In the genomic region with DNA sequence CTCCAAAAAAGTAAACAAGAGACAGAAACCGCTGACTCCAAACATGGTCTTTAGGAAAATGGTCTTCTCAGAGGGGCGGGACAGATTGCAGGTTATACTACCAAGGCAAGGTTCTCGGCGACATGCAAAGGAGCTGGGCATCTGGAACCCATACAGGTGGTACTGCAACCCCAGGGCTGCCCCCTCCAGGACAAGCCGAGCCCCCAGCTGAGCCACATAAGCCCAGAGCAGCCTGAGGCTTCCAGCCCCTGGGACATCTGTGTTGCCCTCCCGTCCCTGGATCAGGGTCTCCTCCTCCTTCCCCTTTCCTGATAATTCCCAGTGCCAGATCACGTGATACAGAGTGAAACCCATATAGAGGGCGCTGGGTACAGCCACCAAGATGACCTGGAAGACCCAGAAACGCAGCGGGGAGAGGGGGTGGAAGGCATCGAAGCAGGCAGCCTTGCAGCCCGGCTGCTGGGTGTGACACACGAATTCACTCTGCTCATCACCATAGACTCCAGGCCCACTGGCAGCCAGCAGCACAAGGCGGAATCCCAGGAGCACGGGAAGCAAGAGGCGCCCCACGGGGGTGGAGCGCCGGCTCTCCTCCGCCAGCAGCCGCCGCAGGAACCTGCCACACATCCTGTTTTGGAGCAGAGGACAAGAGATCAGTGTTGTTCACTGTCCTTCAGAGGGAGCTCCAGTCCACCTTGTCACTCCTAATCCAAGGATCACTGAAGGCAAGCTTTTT, we compare ENCODE assay signal across 1 cellular context.
TF ChIP-seq lines count a peak whose summit lies in the region.

A gene with protein sequence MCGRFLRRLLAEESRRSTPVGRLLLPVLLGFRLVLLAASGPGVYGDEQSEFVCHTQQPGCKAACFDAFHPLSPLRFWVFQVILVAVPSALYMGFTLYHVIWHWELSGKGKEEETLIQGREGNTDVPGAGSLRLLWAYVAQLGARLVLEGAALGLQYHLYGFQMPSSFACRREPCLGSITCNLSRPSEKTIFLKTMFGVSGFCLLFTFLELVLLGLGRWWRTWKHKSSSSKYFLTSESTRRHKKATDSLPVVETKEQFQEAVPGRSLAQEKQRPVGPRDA (minus strand): TSS at position 627 of the 736 bp plus-strand sequence. CDS start 0 bp downstream, at position 627.

TF ChIP-seq in K562, 482 proteins besides CTCF, POLR2A, EP300 and RAD21 (continued from another document and continues in another):
- no peak for TF ChIP-seq NR0B1 (IDR thresholded peaks at IDR 0.05; ENCODE audit: partially characterized antibody)
- no peak for TF ChIP-seq HNRNPH1 (optimal IDR thresholded peaks at IDR 0.05; ENCODE audit: low read depth, low read length)
- no peak for TF ChIP-seq CLOCK (CRISPR knock-in tag; IDR thresholded peaks at IDR 0.05; ENCODE audit: borderline replicate concordance)
- no peak for TF ChIP-seq BCL6 (CRISPR knock-in tag; IDR thresholded peaks at IDR 0.05)
- peak; percentile 41; the same call in 1 of the 2 replicates for TF ChIP-seq ATF7 (IDR thresholded peaks at IDR 0.05)
- peak; percentile 77; the same call in 1 of the 2 replicates for TF ChIP-seq THAP7 (CRISPR knock-in tag; IDR thresholded peaks at IDR 0.05)
- no peak for TF ChIP-seq TAF9B (IDR thresholded peaks at IDR 0.05; ENCODE audit: partially characterized antibody)
- TF ChIP-seq NR2F6 (CRISPR knock-in tag; IDR thresholded peaks at IDR 0.05), result no peak
- peak; percentile 13; the same call in 1 of the 2 replicates for TF ChIP-seq MAFK (IDR thresholded peaks at IDR 0.05; ENCODE audit: low read length)
- TF ChIP-seq, protein P1, sequence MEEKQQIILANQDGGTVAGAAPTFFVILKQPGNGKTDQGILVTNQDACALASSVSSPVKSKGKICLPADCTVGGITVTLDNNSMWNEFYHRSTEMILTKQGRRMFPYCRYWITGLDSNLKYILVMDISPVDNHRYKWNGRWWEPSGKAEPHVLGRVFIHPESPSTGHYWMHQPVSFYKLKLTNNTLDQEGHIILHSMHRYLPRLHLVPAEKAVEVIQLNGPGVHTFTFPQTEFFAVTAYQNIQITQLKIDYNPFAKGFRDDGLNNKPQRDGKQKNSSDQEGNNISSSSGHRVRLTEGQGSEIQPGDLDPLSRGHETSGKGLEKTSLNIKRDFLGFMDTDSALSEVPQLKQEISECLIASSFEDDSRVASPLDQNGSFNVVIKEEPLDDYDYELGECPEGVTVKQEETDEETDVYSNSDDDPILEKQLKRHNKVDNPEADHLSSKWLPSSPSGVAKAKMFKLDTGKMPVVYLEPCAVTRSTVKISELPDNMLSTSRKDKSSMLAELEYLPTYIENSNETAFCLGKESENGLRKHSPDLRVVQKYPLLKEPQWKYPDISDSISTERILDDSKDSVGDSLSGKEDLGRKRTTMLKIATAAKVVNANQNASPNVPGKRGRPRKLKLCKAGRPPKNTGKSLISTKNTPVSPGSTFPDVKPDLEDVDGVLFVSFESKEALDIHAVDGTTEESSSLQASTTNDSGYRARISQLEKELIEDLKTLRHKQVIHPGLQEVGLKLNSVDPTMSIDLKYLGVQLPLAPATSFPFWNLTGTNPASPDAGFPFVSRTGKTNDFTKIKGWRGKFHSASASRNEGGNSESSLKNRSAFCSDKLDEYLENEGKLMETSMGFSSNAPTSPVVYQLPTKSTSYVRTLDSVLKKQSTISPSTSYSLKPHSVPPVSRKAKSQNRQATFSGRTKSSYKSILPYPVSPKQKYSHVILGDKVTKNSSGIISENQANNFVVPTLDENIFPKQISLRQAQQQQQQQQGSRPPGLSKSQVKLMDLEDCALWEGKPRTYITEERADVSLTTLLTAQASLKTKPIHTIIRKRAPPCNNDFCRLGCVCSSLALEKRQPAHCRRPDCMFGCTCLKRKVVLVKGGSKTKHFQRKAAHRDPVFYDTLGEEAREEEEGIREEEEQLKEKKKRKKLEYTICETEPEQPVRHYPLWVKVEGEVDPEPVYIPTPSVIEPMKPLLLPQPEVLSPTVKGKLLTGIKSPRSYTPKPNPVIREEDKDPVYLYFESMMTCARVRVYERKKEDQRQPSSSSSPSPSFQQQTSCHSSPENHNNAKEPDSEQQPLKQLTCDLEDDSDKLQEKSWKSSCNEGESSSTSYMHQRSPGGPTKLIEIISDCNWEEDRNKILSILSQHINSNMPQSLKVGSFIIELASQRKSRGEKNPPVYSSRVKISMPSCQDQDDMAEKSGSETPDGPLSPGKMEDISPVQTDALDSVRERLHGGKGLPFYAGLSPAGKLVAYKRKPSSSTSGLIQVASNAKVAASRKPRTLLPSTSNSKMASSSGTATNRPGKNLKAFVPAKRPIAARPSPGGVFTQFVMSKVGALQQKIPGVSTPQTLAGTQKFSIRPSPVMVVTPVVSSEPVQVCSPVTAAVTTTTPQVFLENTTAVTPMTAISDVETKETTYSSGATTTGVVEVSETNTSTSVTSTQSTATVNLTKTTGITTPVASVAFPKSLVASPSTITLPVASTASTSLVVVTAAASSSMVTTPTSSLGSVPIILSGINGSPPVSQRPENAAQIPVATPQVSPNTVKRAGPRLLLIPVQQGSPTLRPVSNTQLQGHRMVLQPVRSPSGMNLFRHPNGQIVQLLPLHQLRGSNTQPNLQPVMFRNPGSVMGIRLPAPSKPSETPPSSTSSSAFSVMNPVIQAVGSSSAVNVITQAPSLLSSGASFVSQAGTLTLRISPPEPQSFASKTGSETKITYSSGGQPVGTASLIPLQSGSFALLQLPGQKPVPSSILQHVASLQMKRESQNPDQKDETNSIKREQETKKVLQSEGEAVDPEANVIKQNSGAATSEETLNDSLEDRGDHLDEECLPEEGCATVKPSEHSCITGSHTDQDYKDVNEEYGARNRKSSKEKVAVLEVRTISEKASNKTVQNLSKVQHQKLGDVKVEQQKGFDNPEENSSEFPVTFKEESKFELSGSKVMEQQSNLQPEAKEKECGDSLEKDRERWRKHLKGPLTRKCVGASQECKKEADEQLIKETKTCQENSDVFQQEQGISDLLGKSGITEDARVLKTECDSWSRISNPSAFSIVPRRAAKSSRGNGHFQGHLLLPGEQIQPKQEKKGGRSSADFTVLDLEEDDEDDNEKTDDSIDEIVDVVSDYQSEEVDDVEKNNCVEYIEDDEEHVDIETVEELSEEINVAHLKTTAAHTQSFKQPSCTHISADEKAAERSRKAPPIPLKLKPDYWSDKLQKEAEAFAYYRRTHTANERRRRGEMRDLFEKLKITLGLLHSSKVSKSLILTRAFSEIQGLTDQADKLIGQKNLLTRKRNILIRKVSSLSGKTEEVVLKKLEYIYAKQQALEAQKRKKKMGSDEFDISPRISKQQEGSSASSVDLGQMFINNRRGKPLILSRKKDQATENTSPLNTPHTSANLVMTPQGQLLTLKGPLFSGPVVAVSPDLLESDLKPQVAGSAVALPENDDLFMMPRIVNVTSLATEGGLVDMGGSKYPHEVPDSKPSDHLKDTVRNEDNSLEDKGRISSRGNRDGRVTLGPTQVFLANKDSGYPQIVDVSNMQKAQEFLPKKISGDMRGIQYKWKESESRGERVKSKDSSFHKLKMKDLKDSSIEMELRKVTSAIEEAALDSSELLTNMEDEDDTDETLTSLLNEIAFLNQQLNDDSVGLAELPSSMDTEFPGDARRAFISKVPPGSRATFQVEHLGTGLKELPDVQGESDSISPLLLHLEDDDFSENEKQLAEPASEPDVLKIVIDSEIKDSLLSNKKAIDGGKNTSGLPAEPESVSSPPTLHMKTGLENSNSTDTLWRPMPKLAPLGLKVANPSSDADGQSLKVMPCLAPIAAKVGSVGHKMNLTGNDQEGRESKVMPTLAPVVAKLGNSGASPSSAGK (IDR thresholded peaks at IDR 0.05), result 0 out of 2 replicates have a peak, but pooled peaks have one; percentile 15
- TF ChIP-seq HOXB6 (CRISPR knock-in tag; IDR thresholded peaks at IDR 0.05; ENCODE audit: borderline replicate concordance), result no peak
- peak in 1 of 3 experiments; percentile 73; a peak in 2 of 6 replicates for TF ChIP-seq ZBTB11 (CRISPR knock-in tag; IDR thresholded peaks at IDR 0.05)
- no peak for TF ChIP-seq ZNF830 (CRISPR knock-in tag; IDR thresholded peaks at IDR 0.05)
- TF ChIP-seq RAD51 (IDR thresholded peaks at IDR 0.05; ENCODE audit: borderline replicate concordance, low read depth), result peak; percentile 91
- no peak for TF ChIP-seq NFYB (IDR thresholded peaks at IDR 0.05; ENCODE audit: extremely low read depth, insufficient read length)
- TF ChIP-seq KAT8 (IDR thresholded peaks at IDR 0.05; ENCODE audit: low read depth), result no peak
- 0 out of 2 replicates have a peak, but pooled peaks have one; percentile 43 for TF ChIP-seq ESRRA (IDR thresholded peaks at IDR 0.05; ENCODE audit: borderline replicate concordance, low read depth)
- peak; percentile 29 for TF ChIP-seq MEIS2 (IDR thresholded peaks at IDR 0.05; ENCODE audit: partially characterized antibody)
- TF ChIP-seq ZNF780A (CRISPR knock-in tag; IDR thresholded peaks at IDR 0.05), result no peak
- no peak for TF ChIP-seq ARHGAP35 (IDR thresholded peaks at IDR 0.05; ENCODE audit: partially characterized antibody)
- TF ChIP-seq CBFA2T2 (conservative IDR thresholded peaks at IDR 0.05), result peak; percentile 56
- TF ChIP-seq, protein P2, sequence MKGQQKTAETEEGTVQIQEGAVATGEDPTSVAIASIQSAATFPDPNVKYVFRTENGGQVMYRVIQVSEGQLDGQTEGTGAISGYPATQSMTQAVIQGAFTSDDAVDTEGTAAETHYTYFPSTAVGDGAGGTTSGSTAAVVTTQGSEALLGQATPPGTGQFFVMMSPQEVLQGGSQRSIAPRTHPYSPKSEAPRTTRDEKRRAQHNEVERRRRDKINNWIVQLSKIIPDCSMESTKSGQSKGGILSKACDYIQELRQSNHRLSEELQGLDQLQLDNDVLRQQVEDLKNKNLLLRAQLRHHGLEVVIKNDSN (CRISPR knock-in tag; IDR thresholded peaks at IDR 0.05), result peak; percentile 42; the same call in 1 of the 2 replicates
- TF ChIP-seq TFAP4 (CRISPR knock-in tag; IDR thresholded peaks at IDR 0.05; ENCODE audit: borderline replicate concordance), result peak; percentile 54; the same call in 1 of the 2 replicates
- peak; percentile 82 for TF ChIP-seq GABPA (tag; conservative IDR thresholded peaks at IDR 0.05; ENCODE audit: low read depth)
- TF ChIP-seq, protein P3, sequence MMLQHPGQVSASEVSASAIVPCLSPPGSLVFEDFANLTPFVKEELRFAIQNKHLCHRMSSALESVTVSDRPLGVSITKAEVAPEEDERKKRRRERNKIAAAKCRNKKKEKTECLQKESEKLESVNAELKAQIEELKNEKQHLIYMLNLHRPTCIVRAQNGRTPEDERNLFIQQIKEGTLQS (IDR thresholded peaks at IDR 0.05), result no peak
- TF ChIP-seq, protein P3 (CRISPR knock-in tag; conservative IDR thresholded peaks at IDR 0.05), result no peak
